In genomic region chr20:48795732-48796131, GRCh38 we compare ENCODE assay signal across 23 cellular contexts. TPM values are rescaled to one million over a fixed set of nuclear protein-coding genes. Genes with fewer than 3 reads are reported as not detected.
A peak's percentile ranks its signal among the peaks of the same experiment; 100 is the strongest.
DNase-seq lines count a peak whose midpoint lies in the region; ATAC-seq and TF ChIP-seq lines count a peak whose summit lies in the region.
"Had no signal": no experiment of that assay in that cellular context is flagged by ENCODE, and none has a peak within 500 bp of the region (broad histone marks: within the 10 kb centered on the region; RNA-seq: fewer than 3 reads in every experiment).

No MANE protein-coding gene starts in this region.

- DNase-seq in activated naive CD8-positive, alpha-beta T cell treated with anti-CD3 and anti-CD28 coated beads for 36 hours, result no peak
- DNase-seq in activated CD8-positive, alpha-beta T cell treated with anti-CD3 and anti-CD28 coated beads, Interleukin-2, amount 10 ng/mL, durations not matched to agents 7 days and 5 days, result no peak
- no peak for DNase-seq in glutamatergic neuron
- DNase-seq in midbrain (lab: John Stamatoyannopoulos, UW), result no peak
- no peak for DNase-seq in NCI-H1092 treated with DMSO at 0.1 percent for 48 hours (lab: John Stamatoyannopoulos, UW)
- DNase-seq in stomach, result no peak
- DNase-seq: activated CD4-positive, CD25-positive, alpha-beta regulatory T cell treated with anti-CD3 and anti-CD28 coated beads, Interleukin-2, amount 50 U/mL, for 72 hours; activated naive CD4-positive, alpha-beta T cell treated with anti-CD3 and anti-CD28 coated beads for 36 hours; activated T-cell treated with anti-CD3 and anti-CD28 coated beads, Interleukin-2, amount 50 U/mL, for 48 hours; DMS53; HCEC 1CT; NCI-H1436; NCI-H526 treated with DMSO at 0.1 percent for 48 hours; stimulated activated CD4-positive, alpha-beta T cell treated with anti-CD3 and anti-CD28 coated beads, Interleukin-4, amount 100 ng/mL, for 1 hour; stimulated activated naive CD8-positive, alpha-beta T cell treated with anti-CD3 and anti-CD28 coated beads, Interleukin-15, amount 100 ng/mL, for 72 hours; upper lobe of left lung had no signal

- H3K36me3 ChIP-seq in stomach, result no peaks in the 10 kb centered on the region
- H3K36me3 ChIP-seq: ascending aorta, upper lobe of left lung had no signal

- no peaks in the 10 kb centered on the region for H3K9me3 ChIP-seq in stomach
- H3K9me3 ChIP-seq: ascending aorta, upper lobe of left lung had no signal

- peaks cover 67% of the 10 kb centered on the region for H3K4me1 Mint-ChIP-seq in activated naive CD8-positive, alpha-beta T cell (ENCODE audit: low read depth)
- peaks cover 60% of the 10 kb centered on the region for H3K4me1 Mint-ChIP-seq in activated naive CD8-positive, alpha-beta T cell treated with anti-CD3 and anti-CD28 coated beads for 36 hours
- peaks cover 60% of the 10 kb centered on the region for H3K4me1 Mint-ChIP-seq in activated CD8-positive, alpha-beta T cell treated with anti-CD3 and anti-CD28 coated beads, Interleukin-2, amount 10 ng/mL, durations not matched to agents 7 days and 5 days (ENCODE audit: low read depth)
- H3K4me1 Mint-ChIP-seq in glutamatergic neuron (ENCODE audit: low read depth, unreplicated experiment), result peaks cover 53% of the 10 kb centered on the region
- H3K4me1 Mint-ChIP-seq in stimulated activated memory B cell treated with anti-CD40 and anti-IgM and Interleukin-4, amounts not matched to agents 10 μg/mL and 1 μg/mL and 100 μg/mL, for 72 hours, result peaks cover 74% of the 10 kb centered on the region

- H3K4me1 ChIP-seq in stomach, result peaks cover 14 to 82% (median 24%) of the 10 kb centered on the region in 4 donors

- TF ChIP-seq POLR2A in stomach (IDR thresholded peaks at IDR 0.05), result no peak

- WGBS in stomach, 5 donors, result 43 to 52% (median 45%) methylated on average over 5 of the region's 5 CpGs

- intact Hi-C loops in stomach (cut with DNase I; ENCODE audit: low total_unique reads), result no loop called here

- CTCF ChIA-PET in activated CD8-positive, alpha-beta T cell treated with anti-CD3 and anti-CD28 coated beads, Interleukin-2, amount 10 ng/mL, durations not matched to agents 7 days and 5 days (lab: Charles Lee), result no interaction called here

- no peak for ATAC-seq in activated CD8-positive, alpha-beta T cell treated with anti-CD3 and anti-CD28 coated beads, Interleukin-2, amount 10 ng/mL, durations not matched to agents 7 days and 5 days
- no peak for ATAC-seq in stimulated activated memory B cell treated with anti-CD40 and anti-IgM and Interleukin-4, amounts not matched to agents 10 μg/mL and 1 μg/mL and 100 μg/mL, for 72 hours
- ATAC-seq: GM12878; stimulated activated naive CD8-positive, alpha-beta T cell treated with anti-CD3 and anti-CD28 coated beads, Interleukin-15, amount 100 ng/mL, for 72 hours had no signal

- no peaks in the 10 kb centered on the region for H3K9me3 Mint-ChIP-seq in activated naive CD8-positive, alpha-beta T cell (ENCODE audit: low read depth)
- H3K9me3 Mint-ChIP-seq in activated naive CD8-positive, alpha-beta T cell treated with anti-CD3 and anti-CD28 coated beads for 36 hours, result peaks cover 3% of the 10 kb centered on the region
- no peaks in the 10 kb centered on the region for H3K9me3 Mint-ChIP-seq in activated CD8-positive, alpha-beta T cell treated with anti-CD3 and anti-CD28 coated beads, Interleukin-2, amount 10 ng/mL, durations not matched to agents 7 days and 5 days (ENCODE audit: insufficient read depth)
- peaks cover 19% of the 10 kb centered on the region for H3K9me3 Mint-ChIP-seq in glutamatergic neuron (ENCODE audit: unreplicated experiment)
- H3K9me3 Mint-ChIP-seq in stimulated activated memory B cell treated with anti-CD40 and anti-IgM and Interleukin-4, amounts not matched to agents 10 μg/mL and 1 μg/mL and 100 μg/mL, for 72 hours, result no peaks in the 10 kb centered on the region
- H3K9me3 Mint-ChIP-seq: activated naive CD4-positive, alpha-beta T cell treated with anti-CD3 and anti-CD28 coated beads for 36 hours; stimulated activated naive CD8-positive, alpha-beta T cell treated with anti-CD3 and anti-CD28 coated beads, Interleukin-15, amount 100 ng/mL, for 72 hours had no signal

- H3K4me3 ChIP-seq in stomach, result no peak overlapping the region
- H3K4me3 ChIP-seq: ascending aorta, GM12878, smooth muscle cell, upper lobe of left lung had no signal

- no peaks in the 10 kb centered on the region for H3K36me3 Mint-ChIP-seq in activated naive CD8-positive, alpha-beta T cell
- H3K36me3 Mint-ChIP-seq in activated naive CD8-positive, alpha-beta T cell treated with anti-CD3 and anti-CD28 coated beads for 36 hours, result peaks cover 6% of the 10 kb centered on the region
- H3K36me3 Mint-ChIP-seq in activated CD8-positive, alpha-beta T cell treated with anti-CD3 and anti-CD28 coated beads, Interleukin-2, amount 10 ng/mL, durations not matched to agents 7 days and 5 days (ENCODE audit: low read depth), result peaks cover 25% of the 10 kb centered on the region
- H3K36me3 Mint-ChIP-seq in glutamatergic neuron (ENCODE audit: unreplicated experiment), result no peaks in the 10 kb centered on the region
- peaks cover 18% of the 10 kb centered on the region for H3K36me3 Mint-ChIP-seq in stimulated activated memory B cell treated with anti-CD40 and anti-IgM and Interleukin-4, amounts not matched to agents 10 μg/mL and 1 μg/mL and 100 μg/mL, for 72 hours

- H3K27me3 ChIP-seq in stomach, result no peaks in the 10 kb centered on the region
- H3K27me3 ChIP-seq: ascending aorta, upper lobe of left lung had no signal

- no peak overlapping the region for H3K4me3 Mint-ChIP-seq in activated naive CD8-positive, alpha-beta T cell
- no peak overlapping the region for H3K4me3 Mint-ChIP-seq in activated naive CD8-positive, alpha-beta T cell treated with anti-CD3 and anti-CD28 coated beads for 36 hours
- no peak overlapping the region for H3K4me3 Mint-ChIP-seq in activated CD8-positive, alpha-beta T cell treated with anti-CD3 and anti-CD28 coated beads, Interleukin-2, amount 10 ng/mL, durations not matched to agents 7 days and 5 days
- H3K4me3 Mint-ChIP-seq in glutamatergic neuron (ENCODE audit: unreplicated experiment), result peak overlapping the region; percentile 47
- H3K4me3 Mint-ChIP-seq in stimulated activated memory B cell treated with anti-CD40 and anti-IgM and Interleukin-4, amounts not matched to agents 10 μg/mL and 1 μg/mL and 100 μg/mL, for 72 hours, result no peak overlapping the region
- H3K4me3 Mint-ChIP-seq: activated naive CD4-positive, alpha-beta T cell treated with anti-CD3 and anti-CD28 coated beads for 36 hours; stimulated activated naive CD8-positive, alpha-beta T cell treated with anti-CD3 and anti-CD28 coated beads, Interleukin-15, amount 100 ng/mL, for 72 hours had no signal

- no peak for TF ChIP-seq EP300 in stomach (IDR thresholded peaks at IDR 0.05)

- no peak overlapping the region for H3K27ac ChIP-seq in stomach
- H3K27ac ChIP-seq: ascending aorta, C4-2B, upper lobe of left lung had no signal

- H3K27me3 Mint-ChIP-seq in activated naive CD8-positive, alpha-beta T cell, result no peaks in the 10 kb centered on the region
- H3K27me3 Mint-ChIP-seq in activated naive CD8-positive, alpha-beta T cell treated with anti-CD3 and anti-CD28 coated beads for 36 hours, result no peaks in the 10 kb centered on the region
- H3K27me3 Mint-ChIP-seq in activated CD8-positive, alpha-beta T cell treated with anti-CD3 and anti-CD28 coated beads, Interleukin-2, amount 10 ng/mL, durations not matched to agents 7 days and 5 days (ENCODE audit: low read depth), result no peaks in the 10 kb centered on the region
- peaks cover 12% of the 10 kb centered on the region for H3K27me3 Mint-ChIP-seq in glutamatergic neuron (ENCODE audit: unreplicated experiment)
- H3K27me3 Mint-ChIP-seq in stimulated activated memory B cell treated with anti-CD40 and anti-IgM and Interleukin-4, amounts not matched to agents 10 μg/mL and 1 μg/mL and 100 μg/mL, for 72 hours, result no peaks in the 10 kb centered on the region
- H3K27me3 Mint-ChIP-seq: stimulated activated naive CD8-positive, alpha-beta T cell treated with anti-CD3 and anti-CD28 coated beads, Interleukin-15, amount 100 ng/mL, for 72 hours had no signal

- POLR2A ChIA-PET in activated CD8-positive, alpha-beta T cell treated with anti-CD3 and anti-CD28 coated beads, Interleukin-2, amount 10 ng/mL, durations not matched to agents 7 days and 5 days (lab: Charles Lee), result no interaction called here

- TF ChIP-seq CTCF in glutamatergic neuron (IDR thresholded peaks at IDR 0.05; ENCODE audit: partially characterized antibody, unreplicated experiment), result no peak
- no peak for TF ChIP-seq CTCF in stomach (IDR thresholded peaks at IDR 0.05)

- H3K27ac Mint-ChIP-seq in activated naive CD8-positive, alpha-beta T cell, result peak overlapping the region; percentile 10
- H3K27ac Mint-ChIP-seq in activated naive CD8-positive, alpha-beta T cell treated with anti-CD3 and anti-CD28 coated beads for 36 hours, result no peak overlapping the region
- peak overlapping the region; percentile 3 for H3K27ac Mint-ChIP-seq in activated CD8-positive, alpha-beta T cell treated with anti-CD3 and anti-CD28 coated beads, Interleukin-2, amount 10 ng/mL, durations not matched to agents 7 days and 5 days
- H3K27ac Mint-ChIP-seq in glutamatergic neuron (ENCODE audit: unreplicated experiment), result peak overlapping the region; percentile 93
- peak overlapping the region; percentile 61 for H3K27ac Mint-ChIP-seq in stimulated activated memory B cell treated with anti-CD40 and anti-IgM and Interleukin-4, amounts not matched to agents 10 μg/mL and 1 μg/mL and 100 μg/mL, for 72 hours
- H3K27ac Mint-ChIP-seq: activated naive CD4-positive, alpha-beta T cell treated with anti-CD3 and anti-CD28 coated beads for 36 hours; stimulated activated naive CD8-positive, alpha-beta T cell treated with anti-CD3 and anti-CD28 coated beads, Interleukin-15, amount 100 ng/mL, for 72 hours had no signal

RNA-seq across cellular contexts. Expression of gene PREX1, which starts 32.1 kb away (rescaled TPM):
- 10 to 100 TPM; 76.8 to 77.1 TPM for total RNA-seq in activated naive CD8-positive, alpha-beta T cell treated with anti-CD3 and anti-CD28 coated beads for 36 hours
- 100 to 1,000 TPM; 146 to 152 TPM for total RNA-seq in activated CD8-positive, alpha-beta T cell treated with anti-CD3 and anti-CD28 coated beads, Interleukin-2, amount 10 ng/mL, durations not matched to agents 7 days and 5 days
- total RNA-seq in glutamatergic neuron (ENCODE audit: unreplicated experiment), result 235 TPM
- 10 to 100 TPM in 3 of 5 donors, 1 to 10 TPM in 2; 9.0 to 25.2 (median 19.3) TPM for total RNA-seq in stomach
- 10 to 100 TPM in 2 of 3 donors, 1 to 10 TPM in 1; 5.2 to 17.4 (median 15.7) TPM for polyA plus RNA-seq in stomach
- total RNA-seq: MCF 10A had no signal
